In the genomic region with DNA sequence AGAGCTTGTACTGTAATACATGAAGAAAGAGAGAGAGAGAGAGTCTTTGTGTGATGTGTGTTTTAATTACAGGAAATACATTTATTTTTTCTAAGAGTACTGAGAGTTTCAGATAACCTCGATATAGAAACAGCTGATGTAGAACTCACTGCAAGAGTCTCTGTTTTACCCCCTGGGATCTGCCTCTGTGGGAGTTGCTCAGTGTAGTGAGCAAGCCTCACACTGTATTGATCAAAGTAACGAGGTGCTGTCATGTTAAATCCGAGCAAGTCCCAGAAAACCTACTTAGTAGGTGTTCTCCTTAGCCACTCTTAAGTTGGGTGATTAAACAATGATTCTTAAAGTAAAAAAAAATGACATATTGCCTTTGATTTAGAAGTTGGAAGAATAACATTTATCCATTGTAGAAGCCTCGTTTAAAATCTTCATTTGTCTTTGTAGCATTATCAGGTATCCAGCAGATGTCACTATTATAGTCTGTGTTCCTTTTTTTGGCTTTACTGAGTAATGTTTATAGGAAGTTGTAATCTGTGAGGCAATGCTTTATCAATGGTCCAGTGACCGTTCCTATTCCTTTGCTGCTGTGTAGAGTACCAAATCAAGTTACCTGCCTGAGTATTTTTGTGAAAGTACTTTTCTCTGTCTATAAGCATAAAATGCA, we compare ENCODE assay signal across 9 cellular contexts.
DNase-seq lines count a peak whose midpoint lies in the region; ATAC-seq, FAIRE-seq and TF ChIP-seq lines count a peak whose summit lies in the region.
"Had no signal": no experiment of that assay in that cellular context is flagged by ENCODE, and none has a peak within 500 bp of the region (broad histone marks: within the 10 kb centered on the region; RNA-seq: fewer than 3 reads in every experiment).

No MANE protein-coding gene starts in this region.

- no peaks in the 10 kb centered on the region for H3K36me3 ChIP-seq in Loucy (ENCODE audit: insufficient read depth, low read length)
- H3K36me3 ChIP-seq: thyroid gland had no signal

- peak; percentile 64 for TF ChIP-seq CTCF in Loucy (conservative IDR thresholded peaks at IDR 0.05; ENCODE audit: low read length)

- peak overlapping the region; percentile 9; the same call in 1 of the 2 replicates for H2AFZ ChIP-seq in Loucy (ENCODE audit: low read length)

- H4K20me1 ChIP-seq in Loucy (ENCODE audit: insufficient read depth, low read length, poor library complexity, severe bottlenecking): no peaks in the 10 kb centered on the region

- H3K4me3 ChIP-seq in Loucy (ENCODE audit: low read length, poor library complexity, severe bottlenecking): peak overlapping the region; percentile 36
- H3K4me3 ChIP-seq: thyroid gland had no signal

- H3K79me2 ChIP-seq in Loucy (ENCODE audit: insufficient read depth, low read length): no peaks in the 10 kb centered on the region

- no peak for ATAC-seq in GM21360 (IDR thresholded peaks at IDR 0.05; ENCODE audit: unreplicated experiment)
- ATAC-seq in GM21786 (IDR thresholded peaks at IDR 0.05; ENCODE audit: unreplicated experiment): no peak

- no peak overlapping the region for H3K9ac ChIP-seq in Loucy (ENCODE audit: low read depth, low read length, poor library complexity, severe bottlenecking)

- H3K27me3 ChIP-seq in Loucy (ENCODE audit: insufficient read depth, low read length, poor library complexity, severe bottlenecking): no peaks in the 10 kb centered on the region
- H3K27me3 ChIP-seq: thyroid gland had no signal

- no peaks in the 10 kb centered on the region for H3K9me3 ChIP-seq in Loucy (ENCODE audit: insufficient read depth, low read depth, low read length)
- H3K9me3 ChIP-seq: thyroid gland had no signal

- DNase-seq in EH (ENCODE audit: low read depth) (peak; percentile 8), lung microvascular endothelial cell (ENCODE audit: low read depth in 2 of 2) (peak; percentile 14 to 46), NCI-H2029 (lab: John Stamatoyannopoulos, UW) (no peak), SHP77 (lab: John Stamatoyannopoulos, UW) (no peak)
- DNase-seq: thyroid gland had no signal

- FAIRE-seq in TTC549 (lab: Jason Lieb, UNC): peak; percentile 49

- H3K4me1 ChIP-seq in Loucy (ENCODE audit: insufficient read depth, low read length, poor library complexity, severe bottlenecking): peaks cover 44% of the 10 kb centered on the region
- H3K4me1 ChIP-seq: thyroid gland had no signal

- H3F3A ChIP-seq in Loucy (ENCODE audit: low read depth): peaks cover 8% of the 10 kb centered on the region

- peak overlapping the region; percentile 59 for H3K4me2 ChIP-seq in Loucy (ENCODE audit: low read depth, low read length, poor library complexity, severe bottlenecking)

- no peaks in the 10 kb centered on the region for H3K9me2 ChIP-seq in Loucy (replicated peaks; ENCODE audit: low read depth, low read length)

Comparison
In these comparisons a context has a peak if more than half of its experiments do, and no peak if none do; other contexts are left out.
1. DNase-seq: peak in EH (single experiment) and lung microvascular endothelial cell (2 of 2); none in NCI-H2029 (single experiment) and SHP77 (0 of 2).